Comparison of ENCODE assay signal across 8 cellular contexts in genomic region chr17:27333410-27333980, GRCh38. TPM values are rescaled to one million over a fixed set of nuclear protein-coding genes. Genes with fewer than 3 reads are reported as not detected.
A peak's percentile ranks its signal among the peaks of the same experiment; 100 is the strongest.
DNase-seq lines count a peak whose midpoint lies in the region; ATAC-seq and TF ChIP-seq lines count a peak whose summit lies in the region.

No MANE protein-coding gene starts in this region.

- no peaks in the 10 kb centered on the region for H3K27me3 ChIP-seq in heart left ventricle
- H3K27me3 ChIP-seq in ascending aorta: no peaks in the 10 kb centered on the region

- TF ChIP-seq CTCF in heart left ventricle (IDR thresholded peaks at IDR 0.05): no peak
- no peak for TF ChIP-seq CTCF in ascending aorta (IDR thresholded peaks at IDR 0.05)
- no peak for TF ChIP-seq CTCF in lower leg skin (IDR thresholded peaks at IDR 0.05)

- 35 to 40% (median 36%) methylated on average over 11 of the region's 11 CpGs for WGBS in heart left ventricle, 4 donors
- 52 to 55% methylated on average over 11 of the region's 11 CpGs for WGBS in lower leg skin, 2 donors
- WGBS in urinary bladder: 54% methylated on average over 11 of the region's 11 CpGs

- H3K9me3 ChIP-seq in heart left ventricle (no peaks in the 10 kb centered on the region), ascending aorta (no peaks in the 10 kb centered on the region)

- peak overlapping the region in 11 of 12 donors; percentile 29 to 69 (median 57) for H3K4me3 ChIP-seq in heart left ventricle
- peak overlapping the region; percentile 55 to 57 for H3K4me3 ChIP-seq in ascending aorta
- H3K4me3 ChIP-seq in lower leg skin (ENCODE audit: low read depth, poor library complexity, severe bottlenecking): peak overlapping the region; percentile 20
- H3K4me3 ChIP-seq in urinary bladder (ENCODE audit: low read depth, low read length): peak overlapping the region; percentile 40

- intact Hi-C loops in heart left ventricle (cut with DNase I) (loop anchor here in 9 of 10 donors (1.0 to 5.0 kb wide), 11 partner anchors 16 to 267 kb away; partner anchors contain the start of gene WSB1 (in 6 of the 9)), cardiac septum (cut with DNase I) (loop anchor here (1.0 to 2.0 kb wide), 3 partner anchors 20 to 97 kb away; no protein-coding TSS in a partner anchor), ascending aorta (cut with DNase I) (loop anchor here (1.0 to 5.0 kb wide), 7 partner anchors 16 to 269 kb away; partner anchors contain the start of genes KSR1 and WSB1), lower leg skin (cut with DNase I; ENCODE audit: low total_unique reads) (no loop called here)

- DNase-seq in heart left ventricle (no peak), cardiac septum (ENCODE audit: low spot score) (no peak), ascending aorta (ENCODE audit: low spot score in 2 of 2) (no peak), lower leg skin (ENCODE audit: low spot score in 2 of 2) (peak in 1 of 2 donors; percentile 84), pons (ENCODE audit: low spot score) (no peak)

- H3K27ac ChIP-seq in heart left ventricle (peak overlapping the region; percentile 92 to 99 (median 96)), ascending aorta (peak overlapping the region; percentile 92 to 93), urinary bladder (ENCODE audit: low read depth) (peak overlapping the region; percentile 95)

- no peaks in the 10 kb centered on the region for H3K36me3 ChIP-seq in heart left ventricle
- H3K36me3 ChIP-seq in ascending aorta: no peaks in the 10 kb centered on the region
- H3K36me3 ChIP-seq in urinary bladder (ENCODE audit: insufficient read depth): no peaks in the 10 kb centered on the region

- no peak for ATAC-seq in heart left ventricle
- ATAC-seq in HG03571 (IDR thresholded peaks at IDR 0.05; ENCODE audit: unreplicated experiment): no peak
- ATAC-seq in GM18870 (IDR thresholded peaks at IDR 0.05; ENCODE audit: unreplicated experiment): no peak

- peaks cover 0 to 35% (median 19%) of the 10 kb centered on the region in 12 donors for H3K4me1 ChIP-seq in heart left ventricle
- peaks cover 0 to 16% of the 10 kb centered on the region in 2 donors for H3K4me1 ChIP-seq in ascending aorta
- no peaks in the 10 kb centered on the region for H3K4me1 ChIP-seq in urinary bladder (ENCODE audit: insufficient read depth)

- TF ChIP-seq POLR2A in heart left ventricle (IDR thresholded peaks at IDR 0.05) (no peak), lower leg skin (IDR thresholded peaks at IDR 0.05) (no peak)

RNA-seq across cellular contexts. Expression of gene WSB1, which starts 39.6 kb away (rescaled TPM):
- total RNA-seq in heart left ventricle (100 to 1,000 TPM in 1 of 9 donors, 10 to 100 TPM in 8; 22.3 to 119 (median 53.4) TPM), cardiac septum (94.1 TPM), ascending aorta (176 TPM), lower leg skin (100 to 1,000 TPM in 1 of 4 donors, 10 to 100 TPM in 3; 33.1 to 105 (median 55.6) TPM), urinary bladder (400 TPM)
- polyA plus RNA-seq in heart left ventricle (10 to 100 TPM; 62.3 to 92.1 TPM), urinary bladder (118 TPM)
